ENCODE assay signal across 10 cellular contexts in the genomic region with DNA sequence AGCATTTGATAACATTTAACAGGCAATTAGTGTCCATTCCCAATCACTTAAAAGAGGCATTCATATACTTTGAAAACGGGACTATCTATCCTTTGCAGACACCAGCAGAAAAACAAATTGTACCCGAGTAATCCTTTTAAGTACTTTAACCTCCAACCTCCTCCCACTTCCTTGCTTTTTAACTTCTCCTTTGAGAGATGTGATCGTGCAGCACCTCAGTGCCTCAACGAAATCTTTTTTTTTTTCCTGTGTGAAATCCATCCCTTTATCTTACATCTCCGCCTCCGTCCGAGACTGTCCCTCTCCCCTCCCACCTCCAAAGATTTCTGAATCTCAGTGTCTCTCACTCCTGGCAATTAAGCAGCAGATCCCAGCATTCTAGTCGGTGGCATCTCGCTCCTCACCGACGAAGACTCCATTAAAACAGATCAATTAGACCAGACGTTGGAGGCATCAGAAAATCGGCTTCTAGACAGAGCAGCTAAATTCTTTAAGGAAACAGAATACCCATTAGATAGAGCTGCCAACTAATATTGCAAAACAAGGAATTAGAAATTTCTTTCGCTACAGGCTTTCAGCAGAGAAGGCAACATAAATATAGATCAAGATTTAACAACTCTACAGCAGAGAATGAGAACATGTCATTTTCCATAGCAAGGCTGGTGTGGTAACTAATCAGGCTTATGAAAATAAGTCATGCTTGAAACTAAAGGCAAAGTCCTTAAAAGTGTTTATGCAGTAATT. TPM values are rescaled to one million over a fixed set of nuclear protein-coding genes. Genes with fewer than 3 reads are reported as not detected.
A peak's percentile ranks its signal among the peaks of the same experiment; 100 is the strongest.
DNase-seq lines count a peak whose midpoint lies in the region; FAIRE-seq and TF ChIP-seq lines count a peak whose summit lies in the region.
"Had no signal": no experiment of that assay in that cellular context is flagged by ENCODE, and none has a peak within 500 bp of the region (broad histone marks: within the 10 kb centered on the region; RNA-seq: fewer than 3 reads in every experiment).

No MANE protein-coding gene starts in this region.

- H2AFZ ChIP-seq in neuronal stem cell (ENCODE audit: low read length), result peak overlapping the region; percentile 98

- H3K36me3 ChIP-seq in MG63, result no peaks in the 10 kb centered on the region
- no peaks in the 10 kb centered on the region for H3K36me3 ChIP-seq in neuronal stem cell (replicated peaks in 1 of 2; ENCODE audit: control insufficient read depth in 2 of 2, insufficient read depth in 2 of 2, low read length in 2 of 2)
- no peaks in the 10 kb centered on the region for H3K36me3 ChIP-seq in kidney (ENCODE audit: control insufficient read depth in 1 of 2, insufficient read depth in 2 of 2, low read length in 2 of 2)
- H3K36me3 ChIP-seq: upper lobe of left lung had no signal

- H3K27me3 ChIP-seq in MG63 (peaks cover 17% of the 10 kb centered on the region), neuronal stem cell (ENCODE audit: control insufficient read depth in 3 of 3, insufficient read depth in 3 of 3, low read depth in 1 of 3, low read length in 3 of 3) (peaks cover 3 to 21% (median 20%) of the 10 kb centered on the region in 3 experiments)

- H3K9me3 ChIP-seq in MG63 (no peaks in the 10 kb centered on the region), neuronal stem cell (replicated peaks in 1 of 2; ENCODE audit: control insufficient read depth in 2 of 2, insufficient read depth in 1 of 2, low read depth in 1 of 2, low read length in 2 of 2) (no peaks in the 10 kb centered on the region), kidney (ENCODE audit: control insufficient read depth in 1 of 2, low read length in 2 of 2) (no peaks in the 10 kb centered on the region)
- H3K9me3 ChIP-seq: upper lobe of left lung had no signal

- no peak overlapping the region for H3K14ac ChIP-seq in neuronal stem cell (ENCODE audit: low read length)

- no peak overlapping the region for H3K18ac ChIP-seq in neuronal stem cell (ENCODE audit: low read length)

- H3K4me1 ChIP-seq in neuronal stem cell (ENCODE audit: control insufficient read depth in 2 of 2, insufficient read depth in 1 of 2, low read depth in 1 of 2, low read length in 2 of 2), result peaks cover 4 to 5% of the 10 kb centered on the region in 2 donors
- H3K4me1 ChIP-seq in kidney (ENCODE audit: control insufficient read depth in 1 of 2, insufficient read depth in 1 of 2, low read depth in 1 of 2, low read length in 2 of 2), result peaks cover 10 to 19% of the 10 kb centered on the region in 2 donors

- no peak overlapping the region for H4K91ac ChIP-seq in neuronal stem cell (ENCODE audit: low read depth, low read length, poor library complexity)

- no peak overlapping the region for H2AK5ac ChIP-seq in neuronal stem cell (ENCODE audit: low read depth, low read length)

- WGBS in neuronal stem cell (ENCODE audit: extremely low coverage in 2 of 2, insufficient read length in 2 of 2, insufficient replicate concordance in 1 of 2), 2 donors, result no CpG with 5 or more reads among the region's 14 CpGs

- intact Hi-C loops in kidney (cut with DNase I), result no loop called here

- no peak overlapping the region for H3K4ac ChIP-seq in neuronal stem cell (ENCODE audit: low read length)

- H4K8ac ChIP-seq in neuronal stem cell (ENCODE audit: low read depth, low read length), result no peak overlapping the region

- no peak for TF ChIP-seq CTCF in choroid plexus epithelial cell (conservative IDR thresholded peaks at IDR 0.05; ENCODE audit: low read depth, low read length)
- TF ChIP-seq CTCF in kidney (IDR thresholded peaks at IDR 0.05; ENCODE audit: borderline replicate concordance, extremely low read depth, insufficient read depth), result no peak

- no peaks in the 10 kb centered on the region for H3K79me1 ChIP-seq in neuronal stem cell (ENCODE audit: low read depth, low read length)

- peak; percentile 24 for DNase-seq in EH (ENCODE audit: low read depth)
- no peak for DNase-seq in MG63
- no peak for DNase-seq in choroid plexus epithelial cell (ENCODE audit: low read depth)
- DNase-seq in neuronal stem cell (ENCODE audit: low spot score), result peak; percentile 33
- DNase-seq in iPS-NIHi11 (ENCODE audit: low spot score), result no peak
- no peak for DNase-seq in SHP77 treated with DMSO at 0.1 percent for 48 hours (lab: John Stamatoyannopoulos, UW)
- DNase-seq in stimulated activated naive CD4-positive, alpha-beta T cell treated with Interleukin-2 at 50 U/mL for 16 hours (lab: John Stamatoyannopoulos, UW), result no peak
- no peak for DNase-seq in kidney

- FAIRE-seq in kidney (lab: Jason Lieb, UNC), result no peak

- no peak overlapping the region for H2BK12ac ChIP-seq in neuronal stem cell (ENCODE audit: low read length)

- no peak overlapping the region for H3K23ac ChIP-seq in neuronal stem cell (ENCODE audit: low read depth, low read length, poor library complexity)

- H3K9ac ChIP-seq in neuronal stem cell (ENCODE audit: low read depth, low read length, poor library complexity) (no peak overlapping the region), kidney (ENCODE audit: low read length in 2 of 2) (no peak overlapping the region)

- peak overlapping the region; percentile 99 for H3K4me2 ChIP-seq in neuronal stem cell (ENCODE audit: insufficient read depth, low read length, poor library complexity, severe bottlenecking)

- no peak overlapping the region for H2BK120ac ChIP-seq in neuronal stem cell (ENCODE audit: low read depth, low read length)

- H3K27ac ChIP-seq in neuronal stem cell (replicated peaks; ENCODE audit: low read length), result peak overlapping the region; percentile 0
- no peak overlapping the region for H3K27ac ChIP-seq in kidney (ENCODE audit: low read depth in 2 of 2, low read length in 2 of 2)
- H3K27ac ChIP-seq: upper lobe of left lung had no signal

- H2BK5ac ChIP-seq in neuronal stem cell (ENCODE audit: low read length), result no peak overlapping the region

- H3K4me3 ChIP-seq in MG63 (peak overlapping the region; percentile 62), choroid plexus epithelial cell (ENCODE audit: low read depth, low read length) (peak overlapping the region; percentile 69), neuronal stem cell (ENCODE audit: low read length in 2 of 2) (peak overlapping the region; percentile 56 to 87), kidney (ENCODE audit: low read length in 2 of 2) (peak overlapping the region in 1 of 2 donors; percentile 42)

- H2BK15ac ChIP-seq in neuronal stem cell (ENCODE audit: low read length), result no peak overlapping the region

RNA-seq across cellular contexts. Expression of gene TMEFF2, which starts 1.9 kb away (rescaled TPM):
- 2.2 and 3.0 TPM in 2 replicates for total RNA-seq in MG63 (2014; rRNA removed; shearing (Covaris generic); ENCODE audit: low replicate concordance)
- polyA plus RNA-seq in neuronal stem cell (2013, experiment 1 of 2), result 1.2 TPM
- polyA plus RNA-seq in neuronal stem cell (2013, experiment 2 of 2), result 1.3 TPM
- not detected for total RNA-seq in kidney
- not detected for polyA plus RNA-seq in kidney (ENCODE audit: insufficient read depth, low read depth, low replicate concordance)
- total RNA-seq: lung microvascular endothelial cell had no signal

Comparison
In these comparisons a context has a peak if more than half of its experiments do, and no peak if none do; other contexts are left out.
1. DNase-seq: peak in EH (single experiment) and neuronal stem cell (single experiment); none in MG63 (single experiment), choroid plexus epithelial cell (single experiment), iPS-NIHi11 (single experiment), SHP77 treated with DMSO at 0.1 percent for 48 hours (single experiment), stimulated activated naive CD4-positive, alpha-beta T cell treated with Interleukin-2 at 50 U/mL for 16 hours (single experiment) and kidney (single experiment).